In the genomic region with DNA sequence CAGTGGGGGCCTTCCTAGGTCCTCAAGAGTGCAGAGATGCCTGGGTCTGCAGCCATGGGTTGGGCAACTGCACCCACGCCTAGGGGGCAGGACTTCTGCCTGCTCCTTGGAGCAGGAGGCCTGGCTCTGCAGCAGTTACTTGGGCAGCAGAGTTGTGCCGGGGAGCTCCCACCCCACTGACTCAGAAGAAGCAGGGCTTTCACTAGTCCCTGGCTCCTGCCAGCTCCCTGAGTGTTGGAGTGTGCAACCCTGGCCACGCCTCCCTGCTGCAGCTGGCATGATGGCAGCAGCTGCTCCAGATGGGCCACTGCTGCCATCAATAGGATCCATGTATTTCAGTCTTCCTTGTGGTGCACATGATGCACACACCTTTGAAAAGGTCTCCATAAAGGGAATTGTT, we compare ENCODE assay signal across 25 cellular contexts. TPM values are rescaled to one million over a fixed set of nuclear protein-coding genes. Genes with fewer than 3 reads are reported as not detected.
"Had no signal": no experiment of that assay in that cellular context is flagged by ENCODE, and none has a peak within 500 bp of the region (broad histone marks: within the 10 kb centered on the region; RNA-seq: fewer than 3 reads in every experiment).

No MANE protein-coding gene starts in this region.

- H3K4me3 ChIP-seq: dorsolateral prefrontal cortex, esophagus muscularis mucosa, gastrocnemius medialis, left ventricle myocardium inferior, lung, psoas muscle, stomach, thoracic aorta, transverse colon had no signal

- FAIRE-seq: keratinocyte had no signal

- DNase-seq: cortex of kidney; effector CD8-positive, alpha-beta T cell; gastrocnemius medialis; glutamatergic neuron; immature natural killer cell; left cardiac atrium; left ventricle myocardium inferior; mesenchymal stem cell; naive B cell; stimulated activated CD4-positive, alpha-beta T cell treated with anti-CD3 and anti-CD28 coated beads, Interleukin-2, amount 100 ng/mL, for 24 hours; stimulated activated CD4-positive, alpha-beta T cell treated with anti-CD3 and anti-CD28 coated beads, Interleukin-4, amount 100 ng/mL, for 4 hours; stimulated activated naive CD4-positive, alpha-beta T cell; stomach; transverse colon had no signal

- ATAC-seq: gastrocnemius medialis, left cardiac atrium, psoas muscle, sciatic nerve had no signal

- H3K27me3 ChIP-seq: gastrocnemius medialis, neutrophil, stomach, transverse colon had no signal

- H3K36me3 ChIP-seq: esophagus muscularis mucosa, gastrocnemius medialis, left ventricle myocardium inferior, neutrophil, stomach, thoracic aorta, transverse colon had no signal

- H3K27ac ChIP-seq: dorsolateral prefrontal cortex, esophagus muscularis mucosa, gastrocnemius medialis, left ventricle myocardium inferior, neutrophil, psoas muscle, stomach, thoracic aorta, transverse colon had no signal

- H3K4me1 ChIP-seq: esophagus muscularis mucosa, gastrocnemius medialis, left ventricle myocardium inferior, psoas muscle, stomach, transverse colon had no signal

- H3K9me3 ChIP-seq: esophagus muscularis mucosa, gastrocnemius medialis, left ventricle myocardium inferior, psoas muscle, stomach, thoracic aorta, transverse colon had no signal

RNA-seq across cellular contexts. Expression of a gene that starts 40.6 kb away (rescaled TPM):
- total RNA-seq: chondrocyte, fibroblast of villous mesenchyme, gastrocnemius medialis, osteoblast had no signal
- polyA plus RNA-seq: immature natural killer cell, keratinocyte, psoas muscle had no signal
